17 cellular contexts compared by ENCODE assay signal in the genomic region with DNA sequence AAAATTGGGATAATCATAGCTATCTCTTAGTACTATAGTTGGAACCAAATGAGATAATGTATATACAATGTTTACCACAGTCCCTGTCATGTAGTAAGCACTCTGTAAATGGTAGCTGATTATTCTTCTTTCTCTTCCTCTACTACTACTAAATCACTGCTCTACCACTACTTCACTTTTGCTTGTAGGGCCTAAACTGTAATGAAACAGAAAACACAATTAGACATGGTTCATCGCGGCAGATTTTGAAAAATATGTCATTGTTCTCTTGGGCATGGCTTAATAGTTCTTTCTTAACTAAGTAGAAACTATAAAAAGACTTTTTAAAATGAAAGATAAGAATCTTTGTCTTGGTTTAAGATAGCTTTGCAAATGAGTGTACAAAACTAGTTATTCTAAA.
"Had no signal": no experiment of that assay in that cellular context is flagged by ENCODE, and none has a peak within 500 bp of the region (broad histone marks: within the 10 kb centered on the region; RNA-seq: fewer than 3 reads in every experiment).

No MANE protein-coding gene starts in this region.

- DNase-seq: activated CD4-positive, alpha-beta T cell treated with anti-CD3 and anti-CD28 coated beads for 4 hours; activated CD8-positive, alpha-beta T cell treated with anti-CD3 and anti-CD28 coated beads, Interleukin-2, amount 10 ng/mL, durations not matched to agents 7 days and 5 days; activated naive CD4-positive, alpha-beta T cell treated with anti-CD3 and anti-CD28 coated beads, Interleukin-2, amount 50 U/mL, for 16 hours; adrenal gland; central memory CD4-positive, alpha-beta T cell; effector CD8-positive, alpha-beta T cell; gastrocnemius medialis; heart right ventricle; left ventricle myocardium inferior; mesendoderm; occipital lobe; psoas muscle; right lobe of liver; stimulated activated naive B cell treated with anti-CD40 and anti-IgM and Interleukin-4, amounts not matched to agents 10 μg/mL and 1 μg/mL and 100 μg/mL, for 72 hours; transverse colon had no signal

- H3K4me3 ChIP-seq: adrenal gland, coronary artery, gastrocnemius medialis, heart right ventricle, left ventricle myocardium inferior, psoas muscle, right lobe of liver, transverse colon had no signal

- H3K27me3 ChIP-seq: adrenal gland, gastrocnemius medialis, heart right ventricle, right lobe of liver, transverse colon had no signal

- H3K27ac ChIP-seq: adrenal gland, coronary artery, gastrocnemius medialis, heart right ventricle, left ventricle myocardium inferior, psoas muscle, right lobe of liver had no signal

- H3K4me1 ChIP-seq: adrenal gland had no signal

- H3K9me3 ChIP-seq: adrenal gland, gastrocnemius medialis, heart right ventricle, left ventricle myocardium inferior, psoas muscle, right lobe of liver, transverse colon had no signal

- ATAC-seq: activated CD8-positive, alpha-beta T cell treated with anti-CD3 and anti-CD28 coated beads, Interleukin-2, amount 10 ng/mL, durations not matched to agents 7 days and 5 days; gastrocnemius medialis; heart right ventricle; psoas muscle; stimulated activated naive B cell treated with anti-CD40 and anti-IgM and Interleukin-4, amounts not matched to agents 10 μg/mL and 1 μg/mL and 100 μg/mL, for 72 hours had no signal

- FAIRE-seq: keratinocyte had no signal
